29 cellular contexts compared by ENCODE assay signal in the genomic region with DNA sequence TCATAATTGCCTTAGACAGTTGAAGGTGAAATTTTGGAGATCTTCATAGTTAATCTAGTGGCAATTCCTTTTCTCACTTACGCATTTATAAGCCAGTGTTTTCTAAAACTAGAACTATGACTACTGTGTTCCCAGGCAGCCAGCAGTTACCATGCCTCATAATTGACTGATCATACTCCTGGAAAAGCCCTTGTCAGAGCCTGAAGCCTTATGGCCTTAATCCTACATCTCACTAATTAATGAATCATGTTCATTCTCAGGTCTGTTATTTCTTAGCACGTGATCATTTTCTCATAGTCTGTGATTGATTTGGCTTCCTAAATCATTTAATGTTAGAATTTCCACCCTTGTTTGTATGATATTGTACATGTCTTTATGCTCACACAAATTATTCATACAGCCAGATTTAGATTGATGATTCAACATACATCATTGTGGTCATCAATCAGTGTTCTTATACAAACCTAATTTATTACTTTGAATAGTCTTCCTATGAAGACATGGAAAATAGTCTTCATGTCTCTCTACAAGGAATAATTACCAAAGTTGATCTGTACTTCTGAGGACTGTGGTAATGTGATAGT.
"Had no signal": no experiment of that assay in that cellular context is flagged by ENCODE, and none has a peak within 500 bp of the region (broad histone marks: within the 10 kb centered on the region; RNA-seq: fewer than 3 reads in every experiment).

No MANE protein-coding gene starts in this region.

- H3K4me2 ChIP-seq: smooth muscle cell had no signal

- H3K4me1 Mint-ChIP-seq: brain, mesothelial cell of epicardium, neural crest cell had no signal

- DNase-seq: activated CD4-positive, alpha-beta T cell treated with anti-CD3 and anti-CD28 coated beads for 4 hours; activated CD4-positive, alpha-beta T cell treated with anti-CD3 and anti-CD28 coated beads, Interleukin-2, amount 50 U/mL, for 4 hours; activated effector memory CD4-positive, alpha-beta T cell treated with anti-CD3 and anti-CD28 coated beads, Interleukin-2, amount 50 U/mL, for 16 hours; activated naive CD4-positive, alpha-beta T cell treated with anti-CD3 and anti-CD28 coated beads for 36 hours; activated naive CD8-positive, alpha-beta T cell treated with anti-CD3 and anti-CD28 coated beads for 36 hours; activated T-cell treated with anti-CD3 and anti-CD28 coated beads for 4 hours; adrenal gland; caudate nucleus; cortex of kidney; left ventricle myocardium inferior; naive thymus-derived CD8-positive, alpha-beta T cell; nucleus accumbens; pancreas; psoas muscle; stimulated activated CD4-positive, alpha-beta T cell treated with anti-CD3 and anti-CD28 coated beads, Interleukin-1b, Interleukin-23, amount 100 ng/mL, for 48 hours; stimulated activated CD4-positive, alpha-beta T cell treated with anti-CD3 and anti-CD28 coated beads, Interleukin-4, amount 100 ng/mL, for 4 hours; stimulated activated CD8-positive, alpha-beta memory T cell treated with anti-CD3 and anti-CD28 coated beads, Interleukin-4, amount 100 ng/mL, for 48 hours; stomach; thyroid gland; upper lobe of right lung had no signal

- H3K4me1 ChIP-seq: adrenal gland, ascending aorta, esophagus muscularis mucosa, left ventricle myocardium inferior, pancreas, psoas muscle, right atrium auricular region, stomach, thyroid gland, upper lobe of right lung had no signal

- H3K36me3 Mint-ChIP-seq: brain; mesothelial cell of epicardium; stimulated activated memory B cell treated with anti-CD40 and anti-IgM and Interleukin-4, amounts not matched to agents 10 μg/mL and 1 μg/mL and 100 μg/mL, for 72 hours had no signal

- H3K27ac Mint-ChIP-seq: activated naive CD4-positive, alpha-beta T cell treated with anti-CD3 and anti-CD28 coated beads for 36 hours; activated naive CD8-positive, alpha-beta T cell treated with anti-CD3 and anti-CD28 coated beads for 36 hours; activated T-helper 1 cell treated with anti-CD3 and anti-CD28 coated beads, Interleukin-12 subunit alpha, Interleukin-12 subunit beta, Interleukin-2, Interleukin-4 antibody, amounts not matched to agents 30 ng/mL and 10 ng/mL and 1 ng/mL, durations not matched to agents 14 hours and 24 hours and 36 hours; brain; mesothelial cell of epicardium; stimulated activated memory B cell treated with anti-CD40 and anti-IgM and Interleukin-4, amounts not matched to agents 10 μg/mL and 1 μg/mL and 100 μg/mL, for 72 hours had no signal

- H3K9me3 ChIP-seq: adrenal gland, ascending aorta, esophagus muscularis mucosa, left ventricle myocardium inferior, pancreas, psoas muscle, right atrium auricular region, stomach, upper lobe of right lung had no signal

- H3K36me3 ChIP-seq: adrenal gland, ascending aorta, esophagus muscularis mucosa, left ventricle myocardium inferior, pancreas, right atrium auricular region, stomach, thyroid gland, upper lobe of right lung had no signal

- H3K9me3 Mint-ChIP-seq: activated naive CD4-positive, alpha-beta T cell treated with anti-CD3 and anti-CD28 coated beads for 36 hours; activated T-helper 1 cell treated with anti-CD3 and anti-CD28 coated beads, Interleukin-12 subunit alpha, Interleukin-12 subunit beta, Interleukin-2, Interleukin-4 antibody, amounts not matched to agents 30 ng/mL and 10 ng/mL and 1 ng/mL, durations not matched to agents 14 hours and 24 hours and 36 hours; brain; mesothelial cell of epicardium; neural crest cell; stimulated activated memory B cell treated with anti-CD40 and anti-IgM and Interleukin-4, amounts not matched to agents 10 μg/mL and 1 μg/mL and 100 μg/mL, for 72 hours had no signal

- H3K27me3 Mint-ChIP-seq: activated naive CD8-positive, alpha-beta T cell treated with anti-CD3 and anti-CD28 coated beads for 36 hours; brain; stimulated activated memory B cell treated with anti-CD40 and anti-IgM and Interleukin-4, amounts not matched to agents 10 μg/mL and 1 μg/mL and 100 μg/mL, for 72 hours had no signal

- H3K4me3 Mint-ChIP-seq: activated naive CD4-positive, alpha-beta T cell treated with anti-CD3 and anti-CD28 coated beads for 36 hours; activated naive CD8-positive, alpha-beta T cell treated with anti-CD3 and anti-CD28 coated beads for 36 hours; activated T-helper 1 cell treated with anti-CD3 and anti-CD28 coated beads, Interleukin-12 subunit alpha, Interleukin-12 subunit beta, Interleukin-2, Interleukin-4 antibody, amounts not matched to agents 30 ng/mL and 10 ng/mL and 1 ng/mL, durations not matched to agents 14 hours and 24 hours and 36 hours; brain; mesothelial cell of epicardium; naive thymus-derived CD8-positive, alpha-beta T cell; neural crest cell; stimulated activated memory B cell treated with anti-CD40 and anti-IgM and Interleukin-4, amounts not matched to agents 10 μg/mL and 1 μg/mL and 100 μg/mL, for 72 hours had no signal

- H3K27me3 ChIP-seq: adrenal gland, ascending aorta, esophagus muscularis mucosa, pancreas, right atrium auricular region, stomach, thyroid gland, upper lobe of right lung had no signal

- H3K27ac ChIP-seq: adrenal gland, ascending aorta, esophagus muscularis mucosa, left ventricle myocardium inferior, pancreas, psoas muscle, right atrium auricular region, stomach, thyroid gland, upper lobe of right lung had no signal

- H3K4me3 ChIP-seq: adrenal gland, ascending aorta, esophagus muscularis mucosa, left ventricle myocardium inferior, pancreas, psoas muscle, right atrium auricular region, smooth muscle cell, stomach, thyroid gland, upper lobe of right lung had no signal

- ATAC-seq: naive thymus-derived CD8-positive, alpha-beta T cell; pancreas; psoas muscle; stimulated activated memory B cell treated with anti-CD40 and anti-IgM and Interleukin-4, amounts not matched to agents 10 μg/mL and 1 μg/mL and 100 μg/mL, for 72 hours; upper lobe of right lung had no signal
